15 cellular contexts compared by ENCODE assay signal in the genomic region with DNA sequence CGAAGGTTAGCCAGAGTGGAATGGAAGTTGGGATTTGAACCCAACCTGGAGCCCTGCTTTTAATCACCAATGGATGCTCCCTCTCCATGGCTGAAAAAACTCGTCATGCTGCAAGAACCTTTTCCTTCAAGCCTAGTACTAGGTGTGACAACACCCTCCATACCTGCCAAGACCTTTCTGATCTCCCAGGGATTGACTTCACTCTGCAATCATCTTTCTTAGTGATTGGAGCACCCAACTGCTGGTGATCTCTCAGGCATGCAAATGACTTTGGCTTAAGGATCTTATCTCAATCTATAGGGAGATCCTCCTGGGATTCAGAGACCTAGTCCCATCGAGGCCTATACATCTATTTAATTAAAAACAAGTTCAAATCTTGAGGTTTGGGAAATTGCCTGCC. TPM values are rescaled to one million over a fixed set of nuclear protein-coding genes. Genes with fewer than 3 reads are reported as not detected.
DNase-seq lines count a peak whose midpoint lies in the region; ATAC-seq, FAIRE-seq and TF ChIP-seq lines count a peak whose summit lies in the region.
"Had no signal": no experiment of that assay in that cellular context is flagged by ENCODE, and none has a peak within 500 bp of the region (broad histone marks: within the 10 kb centered on the region; RNA-seq: fewer than 3 reads in every experiment).

No MANE protein-coding gene starts in this region.

- H3K4me3 ChIP-seq in ACC112 (ENCODE audit: low read depth, low read length) = no peak overlapping the region
- no peak overlapping the region for H3K4me3 ChIP-seq in GM12878
- H3K4me3 ChIP-seq in mesendoderm (ENCODE audit: low read length) = no peak overlapping the region
- H3K4me3 ChIP-seq: lung had no signal

- peak overlapping the region; percentile 84 for H3K4me3 Mint-ChIP-seq in HFFc6

- H3K79me2 ChIP-seq in ACC112 (ENCODE audit: control insufficient read depth, insufficient read depth, low read length, unreplicated experiment) (peaks cover 2% of the 10 kb centered on the region), GM12878 (ENCODE audit: control insufficient read depth, insufficient read depth, low read length) (no peaks in the 10 kb centered on the region), mesendoderm (ENCODE audit: control insufficient read depth, insufficient read depth, low read length) (no peaks in the 10 kb centered on the region)

- in situ Hi-C loops in GM12878 (cut with MboI) = no loop called here

- peaks cover 72% of the 10 kb centered on the region for H3K4me1 ChIP-seq in ACC112 (ENCODE audit: control insufficient read depth, insufficient read depth, low read length, unreplicated experiment)
- peaks cover 9% of the 10 kb centered on the region; the same call in 1 of the 2 replicates for H3K4me1 ChIP-seq in GM12878 (ENCODE audit: control insufficient read depth, insufficient read depth, low read length)
- peaks cover 5% of the 10 kb centered on the region for H3K4me1 ChIP-seq in mesendoderm (ENCODE audit: control insufficient read depth, low read depth, low read length)

- no peaks in the 10 kb centered on the region for H3K79me1 ChIP-seq in mesendoderm (ENCODE audit: low read length)

- BruUV-seq in GM12878 (replicated peaks; lab: Mats Ljungman, UMichigan) = no TSS peak

- ATAC-seq in GM12878 = no peak

- H3K36me3 Mint-ChIP-seq in HFFc6 (ENCODE audit: low read depth) = no peaks in the 10 kb centered on the region

- DNase-seq in HFFc6 (no peak), GM12878 (ENCODE audit: low read depth, low spot score) (no peak), mesendoderm (peak; percentile 40), substantia nigra (lab: John Stamatoyannopoulos, UW) (no peak), CD1c-positive myeloid dendritic cell (ENCODE audit: extremely low spot score) (no peak)
- no peak for DNase-seq in stimulated activated CD4-positive, alpha-beta T cell treated with anti-CD3 and anti-CD28 coated beads, Interleukin-2, amount 100 ng/mL, for 24 hours
- DNase-seq in stimulated activated naive CD4-positive, alpha-beta T cell (lab: John Stamatoyannopoulos, UW) = no peak
- DNase-seq: activated T-cell treated with anti-CD3 and anti-CD28 coated beads for 4 hours, hypothalamus, NCI-H146, NCI-H524, occipital lobe, SHP77 had no signal

- TF ChIP-seq EP300 in GM12878 (IDR thresholded peaks at IDR 0.05; ENCODE audit: borderline replicate concordance in 1 of 2, control insufficient read depth in 1 of 2, low read depth in 2 of 2, low read length in 2 of 2) = no peak

- peaks cover 94% of the 10 kb centered on the region for H3K4me1 Mint-ChIP-seq in HFFc6 (ENCODE audit: low read depth)

- no peaks in the 10 kb centered on the region for H3K9me3 ChIP-seq in GM12878 (replicated peaks; ENCODE audit: control insufficient read depth, insufficient read depth, low read length)

- H3K9ac ChIP-seq in GM12878 (ENCODE audit: control insufficient read depth, insufficient read depth, low read length) = no peak overlapping the region
- H3K9ac ChIP-seq in mesendoderm (ENCODE audit: low read length) = no peak overlapping the region

- peak overlapping the region; percentile 96 for H3K27ac Mint-ChIP-seq in HFFc6

- FAIRE-seq in GM12878 (lab: Jason Lieb, UNC) = no peak

- H3K27ac ChIP-seq in ACC112 (ENCODE audit: low read depth, low read length) (peak overlapping the region; percentile 97), GM12878 (ENCODE audit: control insufficient read depth, insufficient read depth) (no peak overlapping the region), mesendoderm (ENCODE audit: low read depth, low read length) (no peak overlapping the region), substantia nigra (ENCODE audit: low read depth, low read length, poor library complexity, severe bottlenecking) (no peak overlapping the region)

- POLR2A ChIA-PET in GM12878 (lab: Charles Lee) = no interaction called here

- no peak overlapping the region for H3K23ac ChIP-seq in mesendoderm (ENCODE audit: low read length)

- no peak for TF ChIP-seq POLR2A in GM12878 (IDR thresholded peaks at IDR 0.05; ENCODE audit: low read depth, low read length)

- H3K18ac ChIP-seq in mesendoderm (ENCODE audit: low read length) = no peak overlapping the region

- CTCF ChIA-PET in GM12878 (lab: Yijun Ruan, JAX) = interaction anchor here (0.6 to 2.2 kb wide), 3 partner anchors 9 to 43 kb away, joined by 3 to 7 read pairs (median 3); no protein-coding TSS in a partner anchor

- SMC1A ChIA-PET in GM12878 (lab: Charles Lee; ENCODE audit: uncharacterized antibody, unreplicated experiment) = interaction anchor here (1.1 to 2.0 kb wide), 3 partner anchors 8 to 28 kb away, joined by 3 to 5 read pairs (median 3); no protein-coding TSS in a partner anchor

- H3K4me2 ChIP-seq in GM12878 (ENCODE audit: control insufficient read depth, insufficient read depth) (peak overlapping the region; percentile 20; the same call in 1 of the 2 replicates), mesendoderm (ENCODE audit: low read length) (no peak overlapping the region)

- TF ChIP-seq RAD21 in GM12878 (IDR thresholded peaks at IDR 0.05; ENCODE audit: insufficient read depth, low read depth, low read length) = no peak

- TF ChIP-seq CTCF in HFFc6 (IDR thresholded peaks at IDR 0.05) = no peak
- no peak for TF ChIP-seq CTCF in GM12878 (IDR thresholded peaks at IDR 0.05 in 2 of 3, conservative IDR thresholded peaks at IDR 0.05 in 1 of 3; ENCODE audit: control insufficient read depth in 2 of 3, extremely low read depth in 1 of 3, insufficient read depth in 1 of 3, low read depth in 3 of 3, low read length in 3 of 3)

- H2AK5ac ChIP-seq in mesendoderm (ENCODE audit: low read length) = no peak overlapping the region

- H3K27me3 Mint-ChIP-seq in HFFc6 (ENCODE audit: insufficient read depth) = peaks cover 1% of the 10 kb centered on the region; the same call in 1 of the 2 replicates

- H3K4ac ChIP-seq in mesendoderm (ENCODE audit: low read depth, low read length) = no peak overlapping the region

- H2BK120ac ChIP-seq in mesendoderm (ENCODE audit: low read depth, low read length) = no peak overlapping the region

- no peaks in the 10 kb centered on the region for H4K20me1 ChIP-seq in GM12878 (ENCODE audit: control insufficient read depth, insufficient read depth)

- no peaks in the 10 kb centered on the region for H3K9me3 Mint-ChIP-seq in HFFc6

- RAD21 ChIA-PET in GM12878 (lab: Charles Lee; ENCODE audit: unreplicated experiment) = no interaction called here

- no peak overlapping the region for H4K5ac ChIP-seq in mesendoderm (ENCODE audit: low read length)

- H4K8ac ChIP-seq in mesendoderm (ENCODE audit: low read depth, low read length) = no peak overlapping the region

- H2BK15ac ChIP-seq in mesendoderm (replicated peaks; ENCODE audit: low read depth) = no peak overlapping the region

- no peak overlapping the region for H3K56ac ChIP-seq in mesendoderm (ENCODE audit: low read length)

- no peak overlapping the region for H2BK5ac ChIP-seq in mesendoderm (ENCODE audit: low read length)

- H3K36me3 ChIP-seq in ACC112 (ENCODE audit: insufficient read depth, low read length) = no peaks in the 10 kb centered on the region
- no peaks in the 10 kb centered on the region for H3K36me3 ChIP-seq in GM12878 (ENCODE audit: control insufficient read depth in 2 of 2, insufficient read depth in 2 of 2, low read length in 1 of 2)
- no peaks in the 10 kb centered on the region for H3K36me3 ChIP-seq in mesendoderm (ENCODE audit: control insufficient read depth, insufficient read depth, low read length)

- 48% methylated on average over 3 of the region's 3 CpGs for WGBS in GM12878 (ENCODE audit: insufficient coverage, insufficient replicate concordance, low lambda C conversion rate, missing lambda C conversion rate)
- WGBS in mesendoderm (ENCODE audit: extremely low coverage, insufficient coverage, low lambda C conversion rate) = no CpG with 5 or more reads among the region's 3 CpGs

- H2AFZ ChIP-seq in ACC112 (ENCODE audit: low read length, unreplicated experiment) (peak overlapping the region; percentile 19), GM12878 (ENCODE audit: control insufficient read depth, low read depth, low read length) (no peak overlapping the region)

- intact Hi-C loops in GM12878 (cut with micrococcal nuclease; ENCODE audit: unreplicated experiment) = no loop called here

- no peaks in the 10 kb centered on the region for H3K27me3 ChIP-seq in ACC112 (ENCODE audit: insufficient read depth, low read length)
- H3K27me3 ChIP-seq in GM12878 (replicated peaks in 1 of 2; ENCODE audit: control insufficient read depth in 2 of 2, insufficient read depth in 2 of 2, low read length in 1 of 2) = no peaks in the 10 kb centered on the region; a peak in 1 of 4 replicates
- no peaks in the 10 kb centered on the region for H3K27me3 ChIP-seq in mesendoderm (ENCODE audit: insufficient read depth, low read length, poor library complexity)

TF ChIP-seq in GM12878, 131 proteins besides CTCF, POLR2A, EP300 and RAD21:
- no peak for TF ChIP-seq PAX8 (IDR thresholded peaks at IDR 0.05)
- TF ChIP-seq CBX3 (IDR thresholded peaks at IDR 0.05; ENCODE audit: borderline replicate concordance, low read depth) = no peak

RNA-seq across cellular contexts. Expression of gene ITGB6, which starts 23.5 kb away (rescaled TPM):
- total RNA-seq in HFFc6 (2021; fragmentation: NEBNext Ultra II Directional; extraction: Animal tissue kit (Norgen Biotek cat#: 25700)) = under 1 TPM in 2 of 6 experiments, not detected in 4; 0.33 TPM
- total RNA-seq in GM12878 (2013; cell fraction: nucleolus; rRNA removed) = not detected in 2 replicates
- not detected in 2 replicates for total RNA-seq in GM12878 (2014; rRNA removed)
- total RNA-seq in GM12878 (2014; rRNA removed; fragmentation: Illumina TruSeq; extraction: Trizol) = not detected in 2 replicates
- total RNA-seq in GM12878 (2021) = not detected in 2 replicates
- polyA plus RNA-seq in GM12878 (2011; ENCODE audit: low read depth) = not detected
- 0.04 and 0.10 TPM in 2 replicates for polyA plus RNA-seq in GM12878 (2011; rRNA removed)
- 0.04 and 0.05 TPM in 2 replicates for polyA plus RNA-seq in GM12878 (2011; cell fraction: cytosol; rRNA removed)
- polyA plus RNA-seq in GM12878 (2011; cell fraction: nucleus; rRNA removed) = 0.04 and 0.07 TPM in 2 replicates
- not detected in 2 replicates for polyA plus RNA-seq in GM12878 (2012)
- polyA plus RNA-seq in GM12878 (2014; fragmentation: Illumina TruSeq; extraction: Trizol) = not detected in 2 replicates
- polyA plus RNA-seq in GM12878 (2014; fragmentation: Nextera tagmentation; extraction: Ambion mirVana) = not detected
- not detected in 2 replicates for polyA plus RNA-seq in GM12878 (2014; rRNA removed)
- not detected for polyA plus RNA-seq in GM12878 (2016; fragmentation: Nextera tagmentation; extraction: Ambion mirVana)
- 0.07 TPM in 1 of 2 replicates, not detected in the other for polyA minus RNA-seq in GM12878 (2011; rRNA and poly(A)+ RNA removed)
- polyA minus RNA-seq in GM12878 (2011; cell fraction: cytosol; rRNA and poly(A)+ RNA removed) = not detected in 2 replicates
- not detected in 2 replicates for polyA minus RNA-seq in GM12878 (2011; cell fraction: nucleus; rRNA and poly(A)+ RNA removed)
- polyA plus RNA-seq in mesendoderm (2013, experiment 1 of 2) = not detected
- polyA plus RNA-seq in mesendoderm (2013, experiment 2 of 2) = not detected
